16 cellular contexts compared by ENCODE assay signal in the genomic region with DNA sequence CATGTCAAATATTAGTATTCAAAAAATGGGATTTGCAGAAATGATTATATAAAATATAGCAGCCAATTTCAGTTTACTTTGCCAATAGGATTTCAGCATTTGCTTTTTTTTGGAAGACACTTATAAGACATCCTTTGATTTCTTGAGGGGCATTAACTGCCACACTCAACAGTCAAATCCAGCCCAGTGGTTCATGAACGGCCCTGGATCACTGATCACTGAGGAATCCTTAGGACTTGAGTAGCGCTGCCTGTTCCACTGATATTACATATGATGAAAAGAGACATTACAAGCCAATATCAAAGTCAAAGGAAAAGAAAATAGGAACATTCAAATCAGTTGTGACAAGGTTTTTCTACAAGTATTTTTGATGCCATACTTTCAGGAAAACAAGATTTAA. TPM values are rescaled to one million over a fixed set of nuclear protein-coding genes. Genes with fewer than 3 reads are reported as not detected.
DNase-seq lines count a peak whose midpoint lies in the region; ATAC-seq and TF ChIP-seq lines count a peak whose summit lies in the region.
"Had no signal": no experiment of that assay in that cellular context is flagged by ENCODE, and none has a peak within 500 bp of the region (broad histone marks: within the 10 kb centered on the region; RNA-seq: fewer than 3 reads in every experiment).

No MANE protein-coding gene starts in this region.

- H3K27me3 ChIP-seq in ACC112 (ENCODE audit: insufficient read depth, low read length) (no peaks in the 10 kb centered on the region), WERI-Rb-1 (ENCODE audit: insufficient read depth, low read depth, severe bottlenecking) (no peaks in the 10 kb centered on the region), gastrocnemius medialis (no peaks in the 10 kb centered on the region)
- H3K27me3 ChIP-seq: BLaER1 treated with 17β-estradiol and CSF1 and Interleukin-3, amounts not matched to agents 10 nM and 100 nM had no signal

- H3K4me1 Mint-ChIP-seq in Calu3 (ENCODE audit: low read depth, unreplicated experiment) = peaks cover 22% of the 10 kb centered on the region

- H3K4me3 ChIP-seq in ACC112 (ENCODE audit: low read depth, low read length) (no peak overlapping the region), WERI-Rb-1 (ENCODE audit: low read depth, low read length) (no peak overlapping the region), gastrocnemius medialis (no peak overlapping the region)
- H3K4me3 ChIP-seq: A549; BLaER1 treated with 17β-estradiol and CSF1 and Interleukin-3, amounts not matched to agents 10 nM and 100 nM had no signal

- H3K36me3 ChIP-seq in ACC112 (ENCODE audit: insufficient read depth, low read length) (peaks cover 18% of the 10 kb centered on the region), WERI-Rb-1 (peaks cover 38% of the 10 kb centered on the region), gastrocnemius medialis (peaks cover 0 to 18% of the 10 kb centered on the region in 2 donors)

- no peak for ATAC-seq in gastrocnemius medialis
- ATAC-seq: A549, HepG2 had no signal

- H2AFZ ChIP-seq in ACC112 (ENCODE audit: low read length, unreplicated experiment) = no peak overlapping the region

- H3K9me3 Mint-ChIP-seq in Calu3 (ENCODE audit: low read depth, unreplicated experiment) = no peaks in the 10 kb centered on the region
- H3K9me3 Mint-ChIP-seq: CD4-positive, CD25-positive, alpha-beta regulatory T cell; HFFc6 had no signal

- TF ChIP-seq CTCF in Calu3 (IDR thresholded peaks at IDR 0.05; ENCODE audit: unreplicated experiment) (no peak), WERI-Rb-1 (IDR thresholded peaks at IDR 0.05; ENCODE audit: low read depth, low read length) (no peak), gastrocnemius medialis (IDR thresholded peaks at IDR 0.05 in 4 of 5, conservative IDR thresholded peaks at IDR 0.05 in 1 of 5) (no peak)

- DNase-seq in Calu3 (no peak), WERI-Rb-1 (no peak), gastrocnemius medialis (no peak), NCI-H345 treated with DMSO at 0.1 percent for 48 hours (lab: John Stamatoyannopoulos, UW; ENCODE audit: unreplicated experiment) (no peak), hypothalamus (lab: John Stamatoyannopoulos, UW) (no peak)
- no peak for DNase-seq in activated CD4-positive, alpha-beta T cell treated with anti-CD3 and anti-CD28 coated beads for 48 hours
- DNase-seq: CD4-positive, CD25-positive, alpha-beta regulatory T cell; DMS153; DMS79 treated with DMSO at 0.1 percent for 48 hours; EL; HCEC 1CT; HFFc6 had no signal

- no peak for TF ChIP-seq POLR2A in gastrocnemius medialis (IDR thresholded peaks at IDR 0.05)

- CTCF ChIA-PET in Calu3 (lab: Charles Lee) = no interaction called here

- TSS peak; percentile 40 for BruUV-seq in Calu3 (replicated peaks; lab: Mats Ljungman, UMichigan)

- intact Hi-C loops in Calu3 (cut with micrococcal nuclease; ENCODE audit: unreplicated experiment) (no loop called here), gastrocnemius medialis (cut with DNase I; ENCODE audit: low total_unique reads) (loop anchor here (5.0 kb wide), 1 partner anchor 36 kb away; a partner anchor contains a TSS)

- H3K27ac Mint-ChIP-seq in Calu3 (ENCODE audit: unreplicated experiment) = no peak overlapping the region
- H3K27ac Mint-ChIP-seq: CD4-positive, CD25-positive, alpha-beta regulatory T cell had no signal

- H3K9me3 ChIP-seq in WERI-Rb-1 (ENCODE audit: severe bottlenecking) (no peaks in the 10 kb centered on the region), gastrocnemius medialis (no peaks in the 10 kb centered on the region)
- H3K9me3 ChIP-seq: A549; BLaER1 treated with 17β-estradiol and CSF1 and Interleukin-3, amounts not matched to agents 10 nM and 100 nM had no signal

- no peak overlapping the region for H3K4me3 Mint-ChIP-seq in Calu3 (ENCODE audit: low read depth, unreplicated experiment)
- H3K4me3 Mint-ChIP-seq: CD4-positive, CD25-positive, alpha-beta regulatory T cell; HFFc6 had no signal

- peaks cover 32% of the 10 kb centered on the region for H3K79me2 ChIP-seq in ACC112 (ENCODE audit: control insufficient read depth, insufficient read depth, low read length, unreplicated experiment)

- H3K36me3 Mint-ChIP-seq in Calu3 (ENCODE audit: insufficient read depth, unreplicated experiment) = peaks cover 35% of the 10 kb centered on the region

- in situ Hi-C loops in gastrocnemius medialis (cut with MboI; ENCODE audit: low sequenced_read_pairs in 4 of 4) = no loop called here

- H3K27ac ChIP-seq in ACC112 (ENCODE audit: low read depth, low read length) (peak overlapping the region; percentile 88), WERI-Rb-1 (peak overlapping the region; percentile 8; the same call in 1 of the 2 replicates), gastrocnemius medialis (peak overlapping the region; percentile 89 to 97 (median 93))
- H3K27ac ChIP-seq: A549; BLaER1 treated with 17β-estradiol and CSF1 and Interleukin-3, amounts not matched to agents 10 nM and 100 nM had no signal

- H3K4me1 ChIP-seq in ACC112 (ENCODE audit: control insufficient read depth, insufficient read depth, low read length, unreplicated experiment) (peaks cover 23% of the 10 kb centered on the region), gastrocnemius medialis (peaks cover 32 to 34% of the 10 kb centered on the region in 2 donors)

- H3K27me3 Mint-ChIP-seq in Calu3 (ENCODE audit: unreplicated experiment) = no peaks in the 10 kb centered on the region
- H3K27me3 Mint-ChIP-seq: CD4-positive, CD25-positive, alpha-beta regulatory T cell had no signal

RNA-seq across cellular contexts. Expression of a gene that starts 21.0 kb away (rescaled TPM):
- total RNA-seq in Calu3 (2022) (466 and 504 TPM in 2 replicates), gastrocnemius medialis (1,000 to 10,000 TPM in 3 of 4 donors, 100 to 1,000 TPM in 1; 915 to 1,814 (median 1,174) TPM)

RNA-seq across cellular contexts. Expression of a gene that starts 35.1 kb away (rescaled TPM):
- 38.9 and 40.0 TPM in 2 replicates for total RNA-seq in Calu3 (2022)
- total RNA-seq in gastrocnemius medialis = 10 to 100 TPM; 48.6 to 64.6 (median 56.7) TPM

Comparison
In these comparisons a context has a peak if more than half of its experiments do, and no peak if none do; other contexts are left out.
1. H3K27ac ChIP-seq: peak in every context shown above with its lines; median percentile 93 in gastrocnemius medialis; 88 in ACC112; 8 in WERI-Rb-1.